Comparison of ENCODE assay signal across 9 cellular contexts in the genomic region with DNA sequence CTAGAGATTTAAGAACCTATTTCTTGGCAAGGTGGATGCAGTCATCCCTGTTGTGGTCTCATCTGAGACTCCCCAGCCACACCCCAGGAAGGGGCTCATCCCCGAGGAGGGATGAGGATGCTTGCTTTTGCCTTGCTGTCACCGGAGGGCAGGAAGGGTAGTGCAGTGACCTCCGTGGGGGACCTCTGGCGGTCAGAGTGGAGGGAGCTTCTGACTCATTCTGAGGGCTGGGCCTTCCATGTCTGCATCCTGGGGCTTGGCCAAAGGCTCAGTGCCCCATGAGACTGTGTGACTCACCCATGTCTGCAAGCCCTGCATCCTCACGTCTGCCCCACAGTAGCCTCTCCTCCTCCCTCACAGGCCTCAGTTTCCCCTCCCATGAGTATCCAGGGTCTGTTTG. TPM values are rescaled to one million over a fixed set of nuclear protein-coding genes. Genes with fewer than 3 reads are reported as not detected.
DNase-seq lines count a peak whose midpoint lies in the region; ATAC-seq and TF ChIP-seq lines count a peak whose summit lies in the region.
"Had no signal": no experiment of that assay in that cellular context is flagged by ENCODE, and none has a peak within 500 bp of the region (broad histone marks: within the 10 kb centered on the region; RNA-seq: fewer than 3 reads in every experiment).

No MANE protein-coding gene starts in this region.

- H3K27me3 ChIP-seq in ascending aorta (no peaks in the 10 kb centered on the region), kidney epithelial cell (ENCODE audit: control insufficient read depth, insufficient read depth, low read length) (no peaks in the 10 kb centered on the region)

- H3K4me1 ChIP-seq in ascending aorta = no peaks in the 10 kb centered on the region
- H3K4me1 ChIP-seq: parathyroid adenoma had no signal

- peak; percentile 46 for ATAC-seq in HG02798 (IDR thresholded peaks at IDR 0.05; ENCODE audit: poor library complexity, unreplicated experiment)
- ATAC-seq in GM18909 (IDR thresholded peaks at IDR 0.05; ENCODE audit: poor library complexity, unreplicated experiment) = no peak
- no peak for ATAC-seq in GM18858 (IDR thresholded peaks at IDR 0.05; ENCODE audit: unreplicated experiment)
- no peak for ATAC-seq in HG02759 (IDR thresholded peaks at IDR 0.05; ENCODE audit: unreplicated experiment)

- H3K4me3 ChIP-seq in ascending aorta (no peak overlapping the region), kidney epithelial cell (ENCODE audit: low read depth, low read length) (no peak overlapping the region)

- intact Hi-C loops in ascending aorta (cut with DNase I) = no loop called here

- peak; percentile 96 for DNase-seq in 8988T
- peak; percentile 50 to 79 for DNase-seq in ascending aorta (ENCODE audit: low spot score in 2 of 2)
- DNase-seq in kidney epithelial cell (ENCODE audit: low read depth) = peak; percentile 94
- no peak for DNase-seq in caudate nucleus (lab: John Stamatoyannopoulos, UW)

- TF ChIP-seq CTCF in ascending aorta (IDR thresholded peaks at IDR 0.05) (peak in 2 of 3 experiments; percentile 45 to 51), kidney epithelial cell (IDR thresholded peaks at IDR 0.05; ENCODE audit: insufficient read depth, low read length, poor library complexity, severe bottlenecking) (peak; percentile 73)

- H3K36me3 ChIP-seq in ascending aorta = no peaks in the 10 kb centered on the region
- H3K36me3 ChIP-seq in kidney epithelial cell (ENCODE audit: control insufficient read depth, insufficient read depth, low read length) = peaks cover 6% of the 10 kb centered on the region

- H3K27ac ChIP-seq in ascending aorta = no peak overlapping the region
- H3K27ac ChIP-seq in caudate nucleus (ENCODE audit: low read depth, low read length) = no peak overlapping the region
- H3K27ac ChIP-seq: parathyroid adenoma had no signal

- H3K9me3 ChIP-seq in ascending aorta = no peaks in the 10 kb centered on the region

RNA-seq across cellular contexts. Expression of a gene that starts 38.7 kb away (rescaled TPM):
- total RNA-seq in ascending aorta (2.6 TPM), kidney epithelial cell (32.0 and 38.4 TPM in 2 replicates)

RNA-seq across cellular contexts. Expression of a gene that starts 51.7 kb away (rescaled TPM):
- total RNA-seq in ascending aorta (43.0 TPM), kidney epithelial cell (147 and 176 TPM in 2 replicates)

Comparison
In these comparisons a context has a peak if more than half of its experiments do, and no peak if none do; other contexts are left out.
1. DNase-seq: peak in 8988T (single experiment), ascending aorta (2 of 2) and kidney epithelial cell (single experiment); none in caudate nucleus (0 of 61).